ENCODE assay signal across 9 cellular contexts in genomic region chr16:82580293-82580900, GRCh38. TPM values are rescaled to one million over a fixed set of nuclear protein-coding genes. Genes with fewer than 3 reads are reported as not detected.
DNase-seq lines count a peak whose midpoint lies in the region; ATAC-seq, FAIRE-seq and TF ChIP-seq lines count a peak whose summit lies in the region.
"Had no signal": no experiment of that assay in that cellular context is flagged by ENCODE, and none has a peak within 500 bp of the region (broad histone marks: within the 10 kb centered on the region; RNA-seq: fewer than 3 reads in every experiment).

No MANE protein-coding gene starts in this region.

- TF ChIP-seq CTCF in H1 (IDR thresholded peaks at IDR 0.05; ENCODE audit: control extremely low read depth in 1 of 3, insufficient read depth in 1 of 3, low read depth in 1 of 3, low read length in 3 of 3): peak; percentile 35 to 63 (median 54)

- H4K91ac ChIP-seq in H1 (replicated peaks; ENCODE audit: insufficient read length, low read length): no peak overlapping the region
- H4K91ac ChIP-seq in mesenchymal stem cell (ENCODE audit: low read length): no peak overlapping the region

- H3K27ac ChIP-seq in H1 (ENCODE audit: low read depth, low read length): no peak overlapping the region
- no peak overlapping the region for H3K27ac ChIP-seq in mesenchymal stem cell (ENCODE audit: low read length, poor library complexity, severe bottlenecking)
- H3K27ac ChIP-seq: HL-60 had no signal

- no peaks in the 10 kb centered on the region for H3K27me3 ChIP-seq in H1 (replicated peaks in 1 of 4; ENCODE audit: control insufficient read depth in 3 of 4, extremely low read depth in 1 of 4, insufficient read depth in 3 of 4, low read length in 3 of 4)
- H3K27me3 ChIP-seq in mesenchymal stem cell (ENCODE audit: control insufficient read depth in 1 of 2, insufficient read depth in 1 of 2, low read length in 2 of 2): peaks cover 9% of the 10 kb centered on the region in 2 experiments

- no peak overlapping the region for H2BK5ac ChIP-seq in H1 (ENCODE audit: low read depth, low read length)
- H2BK5ac ChIP-seq in mesenchymal stem cell (ENCODE audit: low read depth, low read length, poor library complexity, severe bottlenecking): no peak overlapping the region

- H3K4me1 ChIP-seq in H1 (replicated peaks in 1 of 4; ENCODE audit: control insufficient read depth in 3 of 4, insufficient read depth in 4 of 4, low read length in 3 of 4): no peaks in the 10 kb centered on the region
- no peaks in the 10 kb centered on the region for H3K4me1 ChIP-seq in mesenchymal stem cell (ENCODE audit: control insufficient read depth, insufficient read depth, low read depth, low read length)

- in situ Hi-C loops in G401 (cut with HindIII; ENCODE audit: low sequenced_read_pairs): no loop called here

- TF ChIP-seq POLR2A in H1 (IDR thresholded peaks at IDR 0.05; ENCODE audit: control extremely low read depth in 1 of 2, low read depth in 2 of 2, low read length in 2 of 2): no peak

- no peaks in the 10 kb centered on the region for H3K23me2 ChIP-seq in H1 (ENCODE audit: low read depth, low read length)

- no peak overlapping the region for H2BK20ac ChIP-seq in H1 (ENCODE audit: low read length)

- 83% methylated on average over 9 of the region's 9 CpGs; no CpG with 5 or more reads in 1 of the 2 experiments for WGBS in H1 (ENCODE audit: extremely low coverage in 1 of 2, insufficient coverage in 1 of 2, insufficient read length in 1 of 2, insufficient replicate concordance in 2 of 2, low coverage in 1 of 2, low lambda C conversion rate in 2 of 2, missing lambda C conversion rate in 1 of 2), 2 experiments
- WGBS in mesenchymal stem cell: 67% methylated on average over 7 of the region's 9 CpGs

- H3K9ac ChIP-seq in H1 (replicated peaks in 1 of 4; ENCODE audit: extremely low read depth in 1 of 4, low read depth in 3 of 4, low read length in 3 of 4) (no peak overlapping the region), mesenchymal stem cell (ENCODE audit: low read length) (no peak overlapping the region)

- ATAC-seq in GM21528 (IDR thresholded peaks at IDR 0.05; ENCODE audit: low FRiP score, unreplicated experiment): no peak
- ATAC-seq in HG03039 (IDR thresholded peaks at IDR 0.05; ENCODE audit: unreplicated experiment): no peak

- no peaks in the 10 kb centered on the region for H3K79me1 ChIP-seq in H1 (ENCODE audit: low read depth, low read length)
- H3K79me1 ChIP-seq in mesenchymal stem cell (replicated peaks; ENCODE audit: low read length, poor library complexity, severe bottlenecking): no peaks in the 10 kb centered on the region

- no peak overlapping the region for H3K14ac ChIP-seq in H1 (ENCODE audit: insufficient read length)
- no peak overlapping the region for H3K14ac ChIP-seq in mesenchymal stem cell (ENCODE audit: low read length in 2 of 2)

- H3K9me3 ChIP-seq in H1 (ENCODE audit: insufficient read depth in 2 of 2, low read depth in 1 of 2, low read length in 1 of 2): no peaks in the 10 kb centered on the region
- no peaks in the 10 kb centered on the region for H3K9me3 ChIP-seq in mesenchymal stem cell (ENCODE audit: control insufficient read depth, low read length)

- no peaks in the 10 kb centered on the region for H3K79me2 ChIP-seq in H1 (ENCODE audit: control insufficient read depth in 1 of 2, insufficient read depth in 2 of 2, low read length in 2 of 2)

- TF ChIP-seq EP300 in H1 (IDR thresholded peaks at IDR 0.05; ENCODE audit: borderline replicate concordance in 1 of 2, low read depth in 2 of 2, low read length in 2 of 2): no peak

- H4K20me1 ChIP-seq in H1 (replicated peaks in 1 of 2; ENCODE audit: control insufficient read depth in 1 of 2, insufficient read depth in 2 of 2, low read length in 2 of 2): no peaks in the 10 kb centered on the region

- FAIRE-seq in H1 (lab: Jason Lieb, UNC): no peak

- H2BK15ac ChIP-seq in H1 (ENCODE audit: low read length) (no peak overlapping the region), mesenchymal stem cell (ENCODE audit: low read depth, poor library complexity, severe bottlenecking) (no peak overlapping the region)

- H3K23ac ChIP-seq in H1 (ENCODE audit: insufficient read length) (no peak overlapping the region), mesenchymal stem cell (ENCODE audit: low read length in 2 of 2) (no peak overlapping the region)

- H3K36me3 ChIP-seq in H1 (ENCODE audit: control insufficient read depth in 2 of 4, insufficient read depth in 4 of 4, low read length in 3 of 4): no peaks in the 10 kb centered on the region
- no peaks in the 10 kb centered on the region for H3K36me3 ChIP-seq in mesenchymal stem cell (ENCODE audit: control insufficient read depth in 1 of 2, insufficient read depth in 2 of 2, low read depth in 1 of 2, low read length in 2 of 2)

- H2AFZ ChIP-seq in H1 (ENCODE audit: low read length): no peak overlapping the region
- no peak overlapping the region for H2AFZ ChIP-seq in mesenchymal stem cell (ENCODE audit: low read depth, low read length)

- H2AK5ac ChIP-seq in H1 (ENCODE audit: low read depth, low read length) (no peak overlapping the region), mesenchymal stem cell (ENCODE audit: low read length, severe bottlenecking) (no peak overlapping the region)

- H4K8ac ChIP-seq in H1 (ENCODE audit: extremely low read depth, insufficient read depth, low read length) (no peak overlapping the region), mesenchymal stem cell (ENCODE audit: low read length) (no peak overlapping the region)

- DNase-seq in G401 (ENCODE audit: low spot score) (peak; percentile 2), NCI-H2171 treated with DMSO at 0.1 percent for 48 hours (lab: John Stamatoyannopoulos, UW) (peak; percentile 72), H1 (ENCODE audit: low read depth in 1 of 2, low spot score in 2 of 2) (no peak), pons (ENCODE audit: low spot score) (peak; percentile 88), SKM-1 (lab: John Stamatoyannopoulos, UW; ENCODE audit: unreplicated experiment) (no peak), mesenchymal stem cell (no peak)

- H3K18ac ChIP-seq in H1 (ENCODE audit: extremely low read depth, low read length) (no peak overlapping the region), mesenchymal stem cell (ENCODE audit: low read depth in 1 of 2, low read length in 2 of 2) (no peak overlapping the region)

- H2BK12ac ChIP-seq in H1 (ENCODE audit: low read depth, low read length) (no peak overlapping the region), mesenchymal stem cell (ENCODE audit: low read length in 2 of 2) (no peak overlapping the region)

- H2BK120ac ChIP-seq in H1 (replicated peaks; ENCODE audit: low read depth, low read length) (no peak overlapping the region), mesenchymal stem cell (ENCODE audit: low read depth, low read length) (no peak overlapping the region)

- H3K4ac ChIP-seq in H1 (replicated peaks; ENCODE audit: insufficient read length, low read depth, low read length) (no peak overlapping the region), mesenchymal stem cell (ENCODE audit: low read depth in 1 of 2, low read length in 2 of 2) (no peak overlapping the region)

- POLR2A ChIA-PET in H1 (lab: Charles Lee; ENCODE audit: partially characterized antibody): no interaction called here

- H3K56ac ChIP-seq in H1 (replicated peaks; ENCODE audit: insufficient read length, low read depth, low read length): no peak overlapping the region

- TF ChIP-seq RAD21 in H1 (IDR thresholded peaks at IDR 0.05 in 1 of 2, conservative IDR thresholded peaks at IDR 0.05 in 1 of 2; ENCODE audit: low read depth in 2 of 2, low read length in 2 of 2): peak; percentile 72 to 80

- H4K5ac ChIP-seq in H1 (ENCODE audit: insufficient read length, low read depth, low read length): no peak overlapping the region

- H3K4me3 ChIP-seq in H1 (ENCODE audit: extremely low read depth in 1 of 4, insufficient read depth in 2 of 4, low read depth in 3 of 4, low read length in 4 of 4) (no peak overlapping the region), mesenchymal stem cell (ENCODE audit: insufficient read depth in 1 of 2, low read depth in 1 of 2, low read length in 2 of 2) (no peak overlapping the region)

- no peak overlapping the region for H3K4me2 ChIP-seq in H1 (ENCODE audit: insufficient read depth in 1 of 2, low read depth in 2 of 2, low read length in 2 of 2)
- H3K4me2 ChIP-seq in mesenchymal stem cell (ENCODE audit: low read length, poor library complexity, severe bottlenecking): no peak overlapping the region

- CTCF ChIA-PET in H1 (lab: Charles Lee; ENCODE audit: partially characterized antibody): interaction anchor here (0.6 to 5.4 kb wide), 14 partner anchors 9 to 321 kb away, joined by 3 to 28 read pairs (median 3); no protein-coding TSS in a partner anchor

TF ChIP-seq in H1, 55 proteins besides CTCF, POLR2A, EP300 and RAD21:
- TF ChIP-seq ZNF274 (IDR thresholded peaks at IDR 0.05; ENCODE audit: borderline replicate concordance, extremely low read depth, low read length) (no peak), PHF8 (conservative IDR thresholded peaks at IDR 0.05; ENCODE audit: low read depth, low read length) (no peak), CTBP2 (IDR thresholded peaks at IDR 0.05; ENCODE audit: borderline replicate concordance, insufficient read depth, insufficient read length, low read length) (no peak), NANOG (IDR thresholded peaks at IDR 0.05; ENCODE audit: insufficient read depth, low read depth, low read length, poor library complexity, severe bottlenecking) (no peak), MAFK (IDR thresholded peaks at IDR 0.05; ENCODE audit: low read depth, low read length) (no peak), SAP30 (IDR thresholded peaks at IDR 0.05; ENCODE audit: insufficient read depth, insufficient replicate concordance, low read length) (no peak)

RNA-seq across cellular contexts. Expression of gene CDH13, which starts 46.4 kb away (rescaled TPM):
- 10.5 and 10.8 TPM in 2 replicates for total RNA-seq in G401 (2014; rRNA removed; shearing (Covaris generic))
- total RNA-seq in H1 (2021; fragmentation: NEBNext Ultra II Directional; extraction: Animal tissue kit (Norgen Biotek cat#: 25700)): 2.3 and 2.6 TPM in 2 replicates
- polyA plus RNA-seq in H1 (2011; rRNA removed): 2.4 and 3.0 TPM in 2 replicates
- polyA plus RNA-seq in H1 (2011; cell fraction: cytosol; rRNA removed): 2.9 TPM
- polyA plus RNA-seq in H1 (2011; cell fraction: nucleus; rRNA removed): 3.3 TPM
- 2.6 to 4.2 TPM (median 3.1 TPM) in 4 replicates for polyA plus RNA-seq in H1 (2012, experiment 1 of 2)
- 0.58 TPM for polyA plus RNA-seq in H1 (2012, experiment 2 of 2)
- 2.6 TPM for polyA plus RNA-seq in H1 (2013, experiment 1 of 2)
- 3.2 TPM for polyA plus RNA-seq in H1 (2013, experiment 2 of 2)
- 6.2 and 14.0 TPM in 2 replicates for polyA minus RNA-seq in H1 (2011; rRNA and poly(A)+ RNA removed)
- polyA minus RNA-seq in H1 (2011; cell fraction: cytosol; rRNA and poly(A)+ RNA removed): 2.7 TPM
- polyA minus RNA-seq in H1 (2011; cell fraction: nucleus; rRNA and poly(A)+ RNA removed): 22.6 TPM
- polyA plus RNA-seq in mesenchymal stem cell (2013, experiment 1 of 2): 107 TPM
- 102 TPM for polyA plus RNA-seq in mesenchymal stem cell (2013, experiment 2 of 2)

Comparison
In these comparisons a context has a peak if more than half of its experiments do, and no peak if none do; other contexts are left out.
1. DNase-seq: peak in G401 (single experiment), NCI-H2171 treated with DMSO at 0.1 percent for 48 hours (single experiment) and pons (single experiment); none in H1 (0 of 2), SKM-1 (single experiment) and mesenchymal stem cell (single experiment).